In the genomic region with DNA sequence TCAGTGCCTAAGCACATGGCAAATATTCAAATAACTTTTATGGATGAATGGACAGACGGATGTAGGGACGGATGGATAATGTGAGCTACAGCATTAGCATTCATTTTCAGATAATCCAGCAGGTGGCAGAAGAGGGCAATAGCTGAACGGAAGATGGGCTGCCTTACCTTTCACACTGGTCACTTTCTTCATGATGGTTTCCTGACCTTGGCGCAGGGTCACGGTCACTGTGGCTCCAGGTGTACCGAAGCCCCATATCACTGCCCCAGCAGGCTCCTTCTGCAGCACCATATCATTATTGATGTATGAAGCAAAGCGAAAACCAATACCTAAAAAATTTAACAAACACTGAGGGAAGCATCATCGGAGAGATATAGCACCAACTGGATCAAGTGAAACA, we compare ENCODE assay signal across 1 cellular context.
TF ChIP-seq lines count a peak whose summit lies in the region.

No MANE protein-coding gene starts in this region.

TF ChIP-seq in HepG2, 621 proteins besides CTCF, POLR2A, EP300 and RAD21 (continued from another document and continues in another):
- TF ChIP-seq, protein P1, sequence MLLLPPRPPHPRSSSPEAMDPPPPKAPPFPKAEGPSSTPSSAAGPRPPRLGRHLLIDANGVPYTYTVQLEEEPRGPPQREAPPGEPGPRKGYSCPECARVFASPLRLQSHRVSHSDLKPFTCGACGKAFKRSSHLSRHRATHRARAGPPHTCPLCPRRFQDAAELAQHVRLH (CRISPR knock-in tag; IDR thresholded peaks at IDR 0.05; ENCODE audit: borderline replicate concordance, low read depth) = no peak
- TF ChIP-seq POLR2AphosphoS2 (IDR thresholded peaks at IDR 0.05; ENCODE audit: low read depth, low read length) = no peak
- no peak for TF ChIP-seq FOXA3 (CRISPR knock-in tag; IDR thresholded peaks at IDR 0.05)
- TF ChIP-seq TAF15 (IDR thresholded peaks at IDR 0.05; ENCODE audit: low read depth, low read length, poor library complexity, severe bottlenecking) = no peak
- TF ChIP-seq TCF7 (IDR thresholded peaks at IDR 0.05; ENCODE audit: low read depth) = no peak
- no peak for TF ChIP-seq ZNF274 (CRISPR knock-in tag; IDR thresholded peaks at IDR 0.05)
- TF ChIP-seq RAD51 (IDR thresholded peaks at IDR 0.05; ENCODE audit: borderline replicate concordance) = no peak
- TF ChIP-seq CENPX (CRISPR knock-in tag; IDR thresholded peaks at IDR 0.05) = no peak
- no peak for TF ChIP-seq SSRP1 (CRISPR knock-in tag; IDR thresholded peaks at IDR 0.05)
- TF ChIP-seq HHEX (CRISPR knock-in tag; IDR thresholded peaks at IDR 0.05) = no peak
- no peak for TF ChIP-seq KDM4B (CRISPR knock-in tag; IDR thresholded peaks at IDR 0.05)
- TF ChIP-seq, protein P2, sequence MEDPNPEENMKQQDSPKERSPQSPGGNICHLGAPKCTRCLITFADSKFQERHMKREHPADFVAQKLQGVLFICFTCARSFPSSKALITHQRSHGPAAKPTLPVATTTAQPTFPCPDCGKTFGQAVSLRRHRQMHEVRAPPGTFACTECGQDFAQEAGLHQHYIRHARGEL (CRISPR knock-in tag; IDR thresholded peaks at IDR 0.05) = no peak
- TF ChIP-seq, protein P3, sequence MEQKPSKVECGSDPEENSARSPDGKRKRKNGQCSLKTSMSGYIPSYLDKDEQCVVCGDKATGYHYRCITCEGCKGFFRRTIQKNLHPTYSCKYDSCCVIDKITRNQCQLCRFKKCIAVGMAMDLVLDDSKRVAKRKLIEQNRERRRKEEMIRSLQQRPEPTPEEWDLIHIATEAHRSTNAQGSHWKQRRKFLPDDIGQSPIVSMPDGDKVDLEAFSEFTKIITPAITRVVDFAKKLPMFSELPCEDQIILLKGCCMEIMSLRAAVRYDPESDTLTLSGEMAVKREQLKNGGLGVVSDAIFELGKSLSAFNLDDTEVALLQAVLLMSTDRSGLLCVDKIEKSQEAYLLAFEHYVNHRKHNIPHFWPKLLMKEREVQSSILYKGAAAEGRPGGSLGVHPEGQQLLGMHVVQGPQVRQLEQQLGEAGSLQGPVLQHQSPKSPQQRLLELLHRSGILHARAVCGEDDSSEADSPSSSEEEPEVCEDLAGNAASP (CRISPR knock-in tag; IDR thresholded peaks at IDR 0.05; ENCODE audit: borderline replicate concordance) = peak; percentile 85; the same call in 1 of the 2 replicates
- TF ChIP-seq, protein P4, sequence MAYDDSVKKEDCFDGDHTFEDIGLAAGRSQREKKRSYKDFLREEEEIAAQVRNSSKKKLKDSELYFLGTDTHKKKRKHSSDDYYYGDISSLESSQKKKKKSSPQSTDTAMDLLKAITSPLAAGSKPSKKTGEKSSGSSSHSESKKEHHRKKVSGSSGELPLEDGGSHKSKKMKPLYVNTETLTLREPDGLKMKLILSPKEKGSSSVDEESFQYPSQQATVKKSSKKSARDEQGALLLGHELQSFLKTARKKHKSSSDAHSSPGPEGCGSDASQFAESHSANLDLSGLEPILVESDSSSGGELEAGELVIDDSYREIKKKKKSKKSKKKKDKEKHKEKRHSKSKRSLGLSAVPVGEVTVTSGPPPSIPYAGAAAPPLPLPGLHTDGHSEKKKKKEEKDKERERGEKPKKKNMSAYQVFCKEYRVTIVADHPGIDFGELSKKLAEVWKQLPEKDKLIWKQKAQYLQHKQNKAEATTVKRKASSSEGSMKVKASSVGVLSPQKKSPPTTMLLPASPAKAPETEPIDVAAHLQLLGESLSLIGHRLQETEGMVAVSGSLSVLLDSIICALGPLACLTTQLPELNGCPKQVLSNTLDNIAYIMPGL (CRISPR knock-in tag; IDR thresholded peaks at IDR 0.05; ENCODE audit: borderline replicate concordance in 1 of 2, low read depth in 1 of 2) = peak in 1 of 2 experiments; percentile 47; a peak in 1 of 4 replicates
- TF ChIP-seq, protein P5, sequence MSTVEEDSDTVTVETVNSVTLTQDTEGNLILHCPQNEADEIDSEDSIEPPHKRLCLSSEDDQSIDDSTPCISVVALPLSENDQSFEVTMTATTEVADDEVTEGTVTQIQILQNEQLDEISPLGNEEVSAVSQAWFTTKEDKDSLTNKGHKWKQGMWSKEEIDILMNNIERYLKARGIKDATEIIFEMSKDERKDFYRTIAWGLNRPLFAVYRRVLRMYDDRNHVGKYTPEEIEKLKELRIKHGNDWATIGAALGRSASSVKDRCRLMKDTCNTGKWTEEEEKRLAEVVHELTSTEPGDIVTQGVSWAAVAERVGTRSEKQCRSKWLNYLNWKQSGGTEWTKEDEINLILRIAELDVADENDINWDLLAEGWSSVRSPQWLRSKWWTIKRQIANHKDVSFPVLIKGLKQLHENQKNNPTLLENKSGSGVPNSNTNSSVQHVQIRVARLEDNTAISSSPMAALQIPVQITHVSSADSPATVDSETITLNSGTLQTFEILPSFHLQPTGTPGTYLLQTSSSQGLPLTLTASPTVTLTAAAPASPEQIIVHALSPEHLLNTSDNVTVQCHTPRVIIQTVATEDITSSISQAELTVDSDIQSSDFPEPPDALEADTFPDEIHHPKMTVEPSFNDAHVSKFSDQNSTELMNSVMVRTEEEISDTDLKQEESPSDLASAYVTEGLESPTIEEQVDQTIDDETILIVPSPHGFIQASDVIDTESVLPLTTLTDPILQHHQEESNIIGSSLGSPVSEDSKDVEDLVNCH (CRISPR knock-in tag; IDR thresholded peaks at IDR 0.05) = no peak
- TF ChIP-seq CHD2 (IDR thresholded peaks at IDR 0.05; ENCODE audit: low read depth, low read length) = no peak
- TF ChIP-seq, protein P6, sequence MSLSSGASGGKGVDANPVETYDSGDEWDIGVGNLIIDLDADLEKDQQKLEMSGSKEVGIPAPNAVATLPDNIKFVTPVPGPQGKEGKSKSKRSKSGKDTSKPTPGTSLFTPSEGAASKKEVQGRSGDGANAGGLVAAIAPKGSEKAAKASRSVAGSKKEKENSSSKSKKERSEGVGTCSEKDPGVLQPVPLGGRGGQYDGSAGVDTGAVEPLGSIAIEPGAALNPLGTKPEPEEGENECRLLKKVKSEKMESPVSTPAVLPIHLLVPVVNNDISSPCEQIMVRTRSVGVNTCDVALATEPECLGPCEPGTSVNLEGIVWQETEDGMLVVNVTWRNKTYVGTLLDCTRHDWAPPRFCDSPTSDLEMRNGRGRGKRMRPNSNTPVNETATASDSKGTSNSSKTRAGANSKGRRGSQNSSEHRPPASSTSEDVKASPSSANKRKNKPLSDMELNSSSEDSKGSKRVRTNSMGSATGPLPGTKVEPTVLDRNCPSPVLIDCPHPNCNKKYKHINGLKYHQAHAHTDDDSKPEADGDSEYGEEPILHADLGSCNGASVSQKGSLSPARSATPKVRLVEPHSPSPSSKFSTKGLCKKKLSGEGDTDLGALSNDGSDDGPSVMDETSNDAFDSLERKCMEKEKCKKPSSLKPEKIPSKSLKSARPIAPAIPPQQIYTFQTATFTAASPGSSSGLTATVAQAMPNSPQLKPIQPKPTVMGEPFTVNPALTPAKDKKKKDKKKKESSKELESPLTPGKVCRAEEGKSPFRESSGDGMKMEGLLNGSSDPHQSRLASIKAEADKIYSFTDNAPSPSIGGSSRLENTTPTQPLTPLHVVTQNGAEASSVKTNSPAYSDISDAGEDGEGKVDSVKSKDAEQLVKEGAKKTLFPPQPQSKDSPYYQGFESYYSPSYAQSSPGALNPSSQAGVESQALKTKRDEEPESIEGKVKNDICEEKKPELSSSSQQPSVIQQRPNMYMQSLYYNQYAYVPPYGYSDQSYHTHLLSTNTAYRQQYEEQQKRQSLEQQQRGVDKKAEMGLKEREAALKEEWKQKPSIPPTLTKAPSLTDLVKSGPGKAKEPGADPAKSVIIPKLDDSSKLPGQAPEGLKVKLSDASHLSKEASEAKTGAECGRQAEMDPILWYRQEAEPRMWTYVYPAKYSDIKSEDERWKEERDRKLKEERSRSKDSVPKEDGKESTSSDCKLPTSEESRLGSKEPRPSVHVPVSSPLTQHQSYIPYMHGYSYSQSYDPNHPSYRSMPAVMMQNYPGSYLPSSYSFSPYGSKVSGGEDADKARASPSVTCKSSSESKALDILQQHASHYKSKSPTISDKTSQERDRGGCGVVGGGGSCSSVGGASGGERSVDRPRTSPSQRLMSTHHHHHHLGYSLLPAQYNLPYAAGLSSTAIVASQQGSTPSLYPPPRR (CRISPR knock-in tag; IDR thresholded peaks at IDR 0.05; ENCODE audit: borderline replicate concordance) = no peak
- TF ChIP-seq, protein P7, sequence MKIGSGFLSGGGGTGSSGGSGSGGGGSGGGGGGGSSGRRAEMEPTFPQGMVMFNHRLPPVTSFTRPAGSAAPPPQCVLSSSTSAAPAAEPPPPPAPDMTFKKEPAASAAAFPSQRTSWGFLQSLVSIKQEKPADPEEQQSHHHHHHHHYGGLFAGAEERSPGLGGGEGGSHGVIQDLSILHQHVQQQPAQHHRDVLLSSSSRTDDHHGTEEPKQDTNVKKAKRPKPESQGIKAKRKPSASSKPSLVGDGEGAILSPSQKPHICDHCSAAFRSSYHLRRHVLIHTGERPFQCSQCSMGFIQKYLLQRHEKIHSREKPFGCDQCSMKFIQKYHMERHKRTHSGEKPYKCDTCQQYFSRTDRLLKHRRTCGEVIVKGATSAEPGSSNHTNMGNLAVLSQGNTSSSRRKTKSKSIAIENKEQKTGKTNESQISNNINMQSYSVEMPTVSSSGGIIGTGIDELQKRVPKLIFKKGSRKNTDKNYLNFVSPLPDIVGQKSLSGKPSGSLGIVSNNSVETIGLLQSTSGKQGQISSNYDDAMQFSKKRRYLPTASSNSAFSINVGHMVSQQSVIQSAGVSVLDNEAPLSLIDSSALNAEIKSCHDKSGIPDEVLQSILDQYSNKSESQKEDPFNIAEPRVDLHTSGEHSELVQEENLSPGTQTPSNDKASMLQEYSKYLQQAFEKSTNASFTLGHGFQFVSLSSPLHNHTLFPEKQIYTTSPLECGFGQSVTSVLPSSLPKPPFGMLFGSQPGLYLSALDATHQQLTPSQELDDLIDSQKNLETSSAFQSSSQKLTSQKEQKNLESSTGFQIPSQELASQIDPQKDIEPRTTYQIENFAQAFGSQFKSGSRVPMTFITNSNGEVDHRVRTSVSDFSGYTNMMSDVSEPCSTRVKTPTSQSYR (CRISPR knock-in tag; IDR thresholded peaks at IDR 0.05; ENCODE audit: borderline replicate concordance) = no peak
- no peak for TF ChIP-seq KLF11 (CRISPR knock-in tag; IDR thresholded peaks at IDR 0.05)
- TF ChIP-seq, protein P8, sequence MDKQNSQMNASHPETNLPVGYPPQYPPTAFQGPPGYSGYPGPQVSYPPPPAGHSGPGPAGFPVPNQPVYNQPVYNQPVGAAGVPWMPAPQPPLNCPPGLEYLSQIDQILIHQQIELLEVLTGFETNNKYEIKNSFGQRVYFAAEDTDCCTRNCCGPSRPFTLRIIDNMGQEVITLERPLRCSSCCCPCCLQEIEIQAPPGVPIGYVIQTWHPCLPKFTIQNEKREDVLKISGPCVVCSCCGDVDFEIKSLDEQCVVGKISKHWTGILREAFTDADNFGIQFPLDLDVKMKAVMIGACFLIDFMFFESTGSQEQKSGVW (CRISPR knock-in tag; IDR thresholded peaks at IDR 0.05; ENCODE audit: borderline replicate concordance) = no peak
- peak; percentile 70 for TF ChIP-seq RXRB (CRISPR knock-in tag; IDR thresholded peaks at IDR 0.05; ENCODE audit: borderline replicate concordance)
- TF ChIP-seq MIXL1 (CRISPR knock-in tag; IDR thresholded peaks at IDR 0.05) = peak; percentile 63; the same call in 1 of the 2 replicates
- peak; percentile 84 for TF ChIP-seq SMC3 (IDR thresholded peaks at IDR 0.05; ENCODE audit: low read length)
- TF ChIP-seq, protein P9, sequence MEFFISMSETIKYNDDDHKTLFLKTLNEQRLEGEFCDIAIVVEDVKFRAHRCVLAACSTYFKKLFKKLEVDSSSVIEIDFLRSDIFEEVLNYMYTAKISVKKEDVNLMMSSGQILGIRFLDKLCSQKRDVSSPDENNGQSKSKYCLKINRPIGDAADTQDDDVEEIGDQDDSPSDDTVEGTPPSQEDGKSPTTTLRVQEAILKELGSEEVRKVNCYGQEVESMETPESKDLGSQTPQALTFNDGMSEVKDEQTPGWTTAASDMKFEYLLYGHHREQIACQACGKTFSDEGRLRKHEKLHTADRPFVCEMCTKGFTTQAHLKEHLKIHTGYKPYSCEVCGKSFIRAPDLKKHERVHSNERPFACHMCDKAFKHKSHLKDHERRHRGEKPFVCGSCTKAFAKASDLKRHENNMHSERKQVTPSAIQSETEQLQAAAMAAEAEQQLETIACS (CRISPR knock-in tag; IDR thresholded peaks at IDR 0.05) = no peak
- no peak for TF ChIP-seq MZF1 (CRISPR knock-in tag; IDR thresholded peaks at IDR 0.05; ENCODE audit: borderline replicate concordance)
- no peak for TF ChIP-seq NCOA2 (CRISPR knock-in tag; IDR thresholded peaks at IDR 0.05)
- TF ChIP-seq PHF5A (CRISPR knock-in tag; IDR thresholded peaks at IDR 0.05; ENCODE audit: low read depth, unreplicated experiment) = no peak
- TF ChIP-seq, protein P10, sequence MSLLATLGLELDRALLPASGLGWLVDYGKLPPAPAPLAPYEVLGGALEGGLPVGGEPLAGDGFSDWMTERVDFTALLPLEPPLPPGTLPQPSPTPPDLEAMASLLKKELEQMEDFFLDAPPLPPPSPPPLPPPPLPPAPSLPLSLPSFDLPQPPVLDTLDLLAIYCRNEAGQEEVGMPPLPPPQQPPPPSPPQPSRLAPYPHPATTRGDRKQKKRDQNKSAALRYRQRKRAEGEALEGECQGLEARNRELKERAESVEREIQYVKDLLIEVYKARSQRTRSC (CRISPR knock-in tag; IDR thresholded peaks at IDR 0.05; ENCODE audit: low read depth) = no peak
- no peak for TF ChIP-seq ARNT2 (CRISPR knock-in tag; IDR thresholded peaks at IDR 0.05; ENCODE audit: low read depth)
- no peak for TF ChIP-seq ZNF713 (CRISPR knock-in tag; IDR thresholded peaks at IDR 0.05)
- TF ChIP-seq, protein P11, sequence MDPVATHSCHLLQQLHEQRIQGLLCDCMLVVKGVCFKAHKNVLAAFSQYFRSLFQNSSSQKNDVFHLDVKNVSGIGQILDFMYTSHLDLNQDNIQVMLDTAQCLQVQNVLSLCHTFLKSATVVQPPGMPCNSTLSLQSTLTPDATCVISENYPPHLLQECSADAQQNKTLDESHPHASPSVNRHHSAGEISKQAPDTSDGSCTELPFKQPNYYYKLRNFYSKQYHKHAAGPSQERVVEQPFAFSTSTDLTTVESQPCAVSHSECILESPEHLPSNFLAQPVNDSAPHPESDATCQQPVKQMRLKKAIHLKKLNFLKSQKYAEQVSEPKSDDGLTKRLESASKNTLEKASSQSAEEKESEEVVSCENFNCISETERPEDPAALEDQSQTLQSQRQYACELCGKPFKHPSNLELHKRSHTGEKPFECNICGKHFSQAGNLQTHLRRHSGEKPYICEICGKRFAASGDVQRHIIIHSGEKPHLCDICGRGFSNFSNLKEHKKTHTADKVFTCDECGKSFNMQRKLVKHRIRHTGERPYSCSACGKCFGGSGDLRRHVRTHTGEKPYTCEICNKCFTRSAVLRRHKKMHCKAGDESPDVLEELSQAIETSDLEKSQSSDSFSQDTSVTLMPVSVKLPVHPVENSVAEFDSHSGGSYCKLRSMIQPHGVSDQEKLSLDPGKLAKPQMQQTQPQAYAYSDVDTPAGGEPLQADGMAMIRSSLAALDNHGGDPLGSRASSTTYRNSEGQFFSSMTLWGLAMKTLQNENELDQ (CRISPR knock-in tag; IDR thresholded peaks at IDR 0.05; ENCODE audit: borderline replicate concordance) = no peak
- no peak for TF ChIP-seq KLF9 (CRISPR knock-in tag; IDR thresholded peaks at IDR 0.05; ENCODE audit: low read depth)
- 0 out of 2 replicates have a peak, but pooled peaks have one; percentile 18 for TF ChIP-seq ERF (CRISPR knock-in tag; IDR thresholded peaks at IDR 0.05)
